ENCODE assay signal across 13 cellular contexts in the genomic region with DNA sequence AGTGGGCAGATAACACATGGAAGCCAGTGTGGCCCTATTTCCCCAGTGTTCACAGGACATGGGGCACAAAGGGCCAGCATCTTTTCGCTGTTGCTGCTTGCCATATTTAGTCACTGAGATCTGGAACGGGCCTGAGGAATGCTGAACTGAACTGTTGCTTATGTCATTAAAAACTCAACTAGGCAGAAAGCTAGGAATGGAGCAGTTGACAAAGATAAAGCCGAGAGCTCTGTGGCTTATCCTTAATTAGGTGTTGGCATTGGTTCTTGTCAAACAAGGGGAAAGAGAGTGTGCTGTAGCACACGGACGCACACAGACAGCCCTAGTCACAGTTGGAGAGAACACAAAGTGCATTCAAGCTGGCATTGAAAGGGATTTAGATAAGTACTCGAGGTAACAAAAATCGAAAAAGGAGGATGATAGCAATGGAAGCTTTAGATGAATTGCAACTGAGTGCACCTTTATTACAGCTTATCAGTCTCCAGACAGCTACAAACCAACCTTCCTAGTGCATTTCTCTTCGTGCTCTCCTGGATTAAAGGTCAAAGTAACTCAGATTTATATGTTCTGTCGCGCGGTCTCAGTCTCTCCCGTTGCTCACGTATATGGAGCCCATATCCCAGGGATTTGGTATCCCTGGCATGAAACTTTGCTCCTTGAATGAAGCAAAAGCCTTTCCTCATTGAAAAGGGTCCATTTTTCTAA.
DNase-seq lines count a peak whose midpoint lies in the region; ATAC-seq, FAIRE-seq and TF ChIP-seq lines count a peak whose summit lies in the region.
"Had no signal": no experiment of that assay in that cellular context is flagged by ENCODE, and none has a peak within 500 bp of the region (broad histone marks: within the 10 kb centered on the region; RNA-seq: fewer than 3 reads in every experiment).

No MANE protein-coding gene starts in this region.

- H3K27ac ChIP-seq in left ventricle myocardium inferior (replicated peaks) (peak overlapping the region; percentile 75), small intestine (ENCODE audit: low read depth in 1 of 2, low read length in 1 of 2) (no peak overlapping the region)
- H3K27ac ChIP-seq: brain microvascular endothelial cell, right lobe of liver had no signal

- H3K4me1 ChIP-seq in left ventricle myocardium inferior: peaks cover 44% of the 10 kb centered on the region
- H3K4me1 ChIP-seq in small intestine (ENCODE audit: control insufficient read depth in 2 of 2, insufficient read depth in 1 of 2, low read depth in 1 of 2, low read length in 1 of 2): peaks cover 0 to 3% of the 10 kb centered on the region in 2 donors

- DNase-seq in NCI-H146 (lab: John Stamatoyannopoulos, UW) (peak; percentile 45), NCI-H748 treated with DMSO at 0.1 percent for 48 hours (lab: John Stamatoyannopoulos, UW) (peak; percentile 77), left ventricle myocardium inferior (no peak), small intestine (peak; percentile 85), NAMALWA (ENCODE audit: low spot score) (no peak), GM19239 (ENCODE audit: insufficient read length, low spot score) (no peak), omental fat pad (ENCODE audit: low spot score) (no peak)
- DNase-seq: activated CD4-positive, alpha-beta T cell treated with anti-CD3 and anti-CD28 coated beads, Interleukin-2, amount 10 ng/mL, durations not matched to agents 24 days and 14 days; brain microvascular endothelial cell; OCI-M1; right lobe of liver; T-cell had no signal

- no peaks in the 10 kb centered on the region for H3K9me3 ChIP-seq in left ventricle myocardium inferior (replicated peaks)
- no peaks in the 10 kb centered on the region for H3K9me3 ChIP-seq in small intestine (ENCODE audit: control insufficient read depth, low read depth)
- H3K9me3 ChIP-seq: right lobe of liver had no signal

- FAIRE-seq in small intestine (lab: Jason Lieb, UNC) (no peak), GM19239 (lab: Jason Lieb, UNC) (no peak)

- no peaks in the 10 kb centered on the region for H3K36me3 ChIP-seq in left ventricle myocardium inferior
- no peaks in the 10 kb centered on the region for H3K36me3 ChIP-seq in small intestine (ENCODE audit: control insufficient read depth in 2 of 2, insufficient read depth in 2 of 2, low read length in 2 of 2)
- H3K36me3 ChIP-seq: brain microvascular endothelial cell, right lobe of liver had no signal

- WGBS in small intestine, 3 donors: 16 to 58% (median 37%) methylated on average over 13 of the region's 13 CpGs

- TF ChIP-seq CTCF in left ventricle myocardium inferior (IDR thresholded peaks at IDR 0.05; ENCODE audit: borderline replicate concordance): no peak
- no peak for TF ChIP-seq CTCF in omental fat pad (IDR thresholded peaks at IDR 0.05)

- intact Hi-C loops in left ventricle myocardium inferior (cut with micrococcal nuclease): no loop called here

- H3K27me3 ChIP-seq in left ventricle myocardium inferior (ENCODE audit: low read depth): no peaks in the 10 kb centered on the region
- H3K27me3 ChIP-seq in small intestine (ENCODE audit: control insufficient read depth in 2 of 2, insufficient read depth in 2 of 2, low read length in 2 of 2): no peaks in the 10 kb centered on the region
- H3K27me3 ChIP-seq: brain microvascular endothelial cell, right lobe of liver had no signal

- H3K4me3 ChIP-seq in left ventricle myocardium inferior: peak overlapping the region; percentile 24
- no peak overlapping the region for H3K4me3 ChIP-seq in small intestine (ENCODE audit: low read depth in 1 of 2, low read length in 2 of 2)
- H3K4me3 ChIP-seq: right lobe of liver had no signal

- no peak for ATAC-seq in omental fat pad (ENCODE audit: low FRiP score)
- ATAC-seq in GM18868 (IDR thresholded peaks at IDR 0.05; ENCODE audit: unreplicated experiment): no peak
- ATAC-seq: right lobe of liver, T-cell had no signal

Comparison
In these comparisons a context has a peak if more than half of its experiments do, and no peak if none do; other contexts are left out.
1. DNase-seq: peak in NCI-H146 (single experiment), NCI-H748 treated with DMSO at 0.1 percent for 48 hours (single experiment) and small intestine (single experiment); none in left ventricle myocardium inferior (single experiment), NAMALWA (single experiment), GM19239 (single experiment) and omental fat pad (single experiment).